In genomic region chr13:97257800-97258799, GRCh38 we compare ENCODE assay signal across 1 cellular context.
TF ChIP-seq lines count a peak whose summit lies in the region.

No MANE protein-coding gene starts in this region.

TF ChIP-seq in HepG2, 621 proteins besides CTCF, POLR2A, EP300 and RAD21 (continued from another document and continues in another):
- TF ChIP-seq HNF1A (IDR thresholded peaks at IDR 0.05; ENCODE audit: low read depth) (peak; percentile 39; the same call in 1 of the 2 replicates), HNF1A (CRISPR knock-in tag; IDR thresholded peaks at IDR 0.05; ENCODE audit: borderline replicate concordance) (peak; percentile 32; the same call in 1 of the 2 replicates), ZNF670 (CRISPR knock-in tag; IDR thresholded peaks at IDR 0.05; ENCODE audit: borderline replicate concordance) (no peak), ZNF382 (CRISPR knock-in tag; IDR thresholded peaks at IDR 0.05; ENCODE audit: borderline replicate concordance) (no peak), TBL1XR1 (IDR thresholded peaks at IDR 0.05; ENCODE audit: borderline replicate concordance, low read length, partially characterized antibody) (peak; percentile 79), ZNF556 (CRISPR knock-in tag; IDR thresholded peaks at IDR 0.05; ENCODE audit: borderline replicate concordance) (no peak), EED (CRISPR knock-in tag; IDR thresholded peaks at IDR 0.05) (no peak), ATF6 (CRISPR knock-in tag; conservative IDR thresholded peaks at IDR 0.05) (no peak), CHD2 (IDR thresholded peaks at IDR 0.05; ENCODE audit: low read depth, low read length) (no peak), PTBP1 (IDR thresholded peaks at IDR 0.05; ENCODE audit: low read depth, low read length, poor library complexity, severe bottlenecking) (no peak), ZNF589 (CRISPR knock-in tag; conservative IDR thresholded peaks at IDR 0.05) (no peak), FOXO4 (CRISPR knock-in tag; conservative IDR thresholded peaks at IDR 0.05) (no peak), SAP130 (CRISPR knock-in tag; IDR thresholded peaks at IDR 0.05; ENCODE audit: low read depth) (peak; percentile 63), SP2 (CRISPR knock-in tag; IDR thresholded peaks at IDR 0.05) (no peak), FOXC1 (CRISPR knock-in tag; IDR thresholded peaks at IDR 0.05; ENCODE audit: borderline replicate concordance) (no peak), CBFB (CRISPR knock-in tag; IDR thresholded peaks at IDR 0.05) (no peak), NFKBIZ (CRISPR knock-in tag; IDR thresholded peaks at IDR 0.05) (peak; percentile 82; the same call in 1 of the 2 replicates), ETV6 (CRISPR knock-in tag; conservative IDR thresholded peaks at IDR 0.05) (no peak), SOX5 (CRISPR knock-in tag; IDR thresholded peaks at IDR 0.05; ENCODE audit: borderline replicate concordance) (peak; percentile 81; the same call in 1 of the 2 replicates), ZNF180 (CRISPR knock-in tag; IDR thresholded peaks at IDR 0.05; ENCODE audit: borderline replicate concordance, low read depth) (no peak), ZNF441 (CRISPR knock-in tag; IDR thresholded peaks at IDR 0.05; ENCODE audit: borderline replicate concordance) (peak; percentile 48; the same call in 1 of the 2 replicates), MNT (IDR thresholded peaks at IDR 0.05) (0 out of 2 replicates have a peak, but pooled peaks have one; percentile 11), RFXANK (CRISPR knock-in tag; IDR thresholded peaks at IDR 0.05) (peak; percentile 97), ZNF547 (CRISPR knock-in tag; IDR thresholded peaks at IDR 0.05) (no peak), NKX3-1 (CRISPR knock-in tag; IDR thresholded peaks at IDR 0.05) (no peak), SIN3A (IDR thresholded peaks at IDR 0.05; ENCODE audit: borderline replicate concordance, low read depth, low read length) (peak; percentile 79; the same call in 1 of the 2 replicates), ZNF580 (CRISPR knock-in tag; IDR thresholded peaks at IDR 0.05; ENCODE audit: borderline replicate concordance, low read depth) (no peak), TEAD3 (CRISPR knock-in tag; optimal IDR thresholded peaks at IDR 0.05; ENCODE audit: borderline replicate concordance) (peak; percentile 65), ZNF75D (CRISPR knock-in tag; IDR thresholded peaks at IDR 0.05; ENCODE audit: borderline replicate concordance) (no peak), ZIK1 (CRISPR knock-in tag; IDR thresholded peaks at IDR 0.05; ENCODE audit: borderline replicate concordance, low read depth) (no peak), HHEX (CRISPR knock-in tag; IDR thresholded peaks at IDR 0.05) (no peak), SMYD3 (CRISPR knock-in tag; IDR thresholded peaks at IDR 0.05) (no peak), ZNF550 (CRISPR knock-in tag; IDR thresholded peaks at IDR 0.05; ENCODE audit: borderline replicate concordance) (no peak), MYPOP (CRISPR knock-in tag; IDR thresholded peaks at IDR 0.05) (no peak; the same call in 1 of the 2 replicates), ZNF24 (IDR thresholded peaks at IDR 0.05) (no peak), PHF5A (CRISPR knock-in tag; IDR thresholded peaks at IDR 0.05; ENCODE audit: low read depth, unreplicated experiment) (no peak), JUNB (CRISPR knock-in tag; IDR thresholded peaks at IDR 0.05; ENCODE audit: borderline replicate concordance) (peak; percentile 73; the same call in 1 of the 2 replicates), NFYC (CRISPR knock-in tag; IDR thresholded peaks at IDR 0.05) (peak; percentile 26; the same call in 1 of the 2 replicates), DNMT1 (CRISPR knock-in tag; IDR thresholded peaks at IDR 0.05) (no peak), TARDBP (CRISPR knock-in tag; IDR thresholded peaks at IDR 0.05) (no peak), MEIS2 (CRISPR knock-in tag; IDR thresholded peaks at IDR 0.05) (no peak), ZBTB40 (IDR thresholded peaks at IDR 0.05) (no peak), ZBTB40 (CRISPR knock-in tag; IDR thresholded peaks at IDR 0.05) (no peak), IRF9 (CRISPR knock-in tag; IDR thresholded peaks at IDR 0.05; ENCODE audit: borderline replicate concordance) (0 out of 2 replicates have a peak, but pooled peaks have one; percentile 41)
